Comparison of ENCODE assay signal across 13 cellular contexts in genomic region chr15:25852696-25853524, GRCh38. TPM values are rescaled to one million over a fixed set of nuclear protein-coding genes. Genes with fewer than 3 reads are reported as not detected.
A peak's percentile ranks its signal among the peaks of the same experiment; 100 is the strongest.
DNase-seq lines count a peak whose midpoint lies in the region; ATAC-seq, FAIRE-seq and TF ChIP-seq lines count a peak whose summit lies in the region.
"Had no signal": no experiment of that assay in that cellular context is flagged by ENCODE, and none has a peak within 500 bp of the region (broad histone marks: within the 10 kb centered on the region; RNA-seq: fewer than 3 reads in every experiment).

No MANE protein-coding gene starts in this region.

- intact Hi-C loops in kidney (cut with DNase I): no loop called here

- H3K9me3 ChIP-seq in BLaER1 (no peaks in the 10 kb centered on the region), GM23248 (ENCODE audit: low read depth) (no peaks in the 10 kb centered on the region), kidney (ENCODE audit: control insufficient read depth in 1 of 2, low read length in 2 of 2) (no peaks in the 10 kb centered on the region)

- H3K79me2 ChIP-seq in GM23248 (ENCODE audit: insufficient read depth): peaks cover 92% of the 10 kb centered on the region

- no peak overlapping the region for H2AFZ ChIP-seq in GM23248

- peak overlapping the region; percentile 37; the same call in 1 of the 2 replicates for H3K4me3 ChIP-seq in BLaER1
- no peak overlapping the region for H3K4me3 ChIP-seq in GM23248
- H3K4me3 ChIP-seq in kidney (ENCODE audit: low read length in 2 of 2): no peak overlapping the region

- WGBS in GM23248 (ENCODE audit: low coverage in 1 of 2, low lambda C conversion rate in 2 of 2, missing lambda C conversion rate in 2 of 2), 2 experiments: 33 to 35% methylated on average over 4 of the region's 4 CpGs

- in situ Hi-C loops in GM23248 (cut with MboI): no loop called here

- peaks cover 78% of the 10 kb centered on the region for H3K4me1 ChIP-seq in BLaER1
- peaks cover 53% of the 10 kb centered on the region for H3K4me1 ChIP-seq in GM23248 (ENCODE audit: insufficient read depth)
- peaks cover 0 to 9% of the 10 kb centered on the region in 2 donors for H3K4me1 ChIP-seq in kidney (ENCODE audit: control insufficient read depth in 1 of 2, insufficient read depth in 1 of 2, low read depth in 1 of 2, low read length in 2 of 2)
- H3K4me1 ChIP-seq: foreskin keratinocyte had no signal

- H3K4me1 Mint-ChIP-seq in activated naive CD8-positive, alpha-beta T cell treated with anti-CD3 and anti-CD28 coated beads for 36 hours: peaks cover 85% of the 10 kb centered on the region
- H3K4me1 Mint-ChIP-seq in naive B cell: peaks cover 41 to 58% (median 45%) of the 10 kb centered on the region in 3 donors

- H3K27ac ChIP-seq in BLaER1 (peak overlapping the region; percentile 32; the same call in 1 of the 2 replicates), GM23248 (peak overlapping the region; percentile 26), kidney (ENCODE audit: low read depth in 2 of 2, low read length in 2 of 2) (peak overlapping the region in 1 of 2 donors; percentile 28)
- H3K27ac ChIP-seq: foreskin keratinocyte had no signal

- peak overlapping the region; percentile 99 for H3K27ac Mint-ChIP-seq in activated naive CD8-positive, alpha-beta T cell treated with anti-CD3 and anti-CD28 coated beads for 36 hours
- H3K27ac Mint-ChIP-seq in naive B cell: peak overlapping the region in 3 of 6 donors; percentile 3 to 85 (median 67)

- no peak for DNase-seq in GM23248
- no peak for DNase-seq in activated naive CD8-positive, alpha-beta T cell treated with anti-CD3 and anti-CD28 coated beads for 36 hours
- no peak for DNase-seq in naive B cell
- DNase-seq in dermis blood vessel endothelial cell: no peak
- DNase-seq in activated gamma-delta T cell treated with Interleukin-2 at 50 U/mL for 16 hours: no peak
- no peak for DNase-seq in kidney
- DNase-seq: COR-L47; foreskin keratinocyte; NCI-H1048; stimulated activated CD4-positive, alpha-beta T cell treated with anti-CD3 and anti-CD28 coated beads, Interleukin-4, amount 100 ng/mL, for 4 hours had no signal

- peaks cover 9% of the 10 kb centered on the region for H3K9me3 Mint-ChIP-seq in activated naive CD8-positive, alpha-beta T cell treated with anti-CD3 and anti-CD28 coated beads for 36 hours
- H3K9me3 Mint-ChIP-seq in naive B cell: peaks cover 0 to 1% (median 0%) of the 10 kb centered on the region in 7 donors

- no peak for TF ChIP-seq CTCF in kidney (IDR thresholded peaks at IDR 0.05; ENCODE audit: borderline replicate concordance, extremely low read depth, insufficient read depth)

- H3K9ac ChIP-seq in BLaER1: no peak overlapping the region
- peak overlapping the region; percentile 28 for H3K9ac ChIP-seq in GM23248
- no peak overlapping the region for H3K9ac ChIP-seq in kidney (ENCODE audit: low read length in 2 of 2)

- peak overlapping the region; percentile 33 for H3K4me3 Mint-ChIP-seq in activated naive CD8-positive, alpha-beta T cell treated with anti-CD3 and anti-CD28 coated beads for 36 hours
- H3K4me3 Mint-ChIP-seq in naive B cell: peak overlapping the region; percentile 21 to 83 (median 64)

- FAIRE-seq in kidney (lab: Jason Lieb, UNC): no peak

- H3K36me3 ChIP-seq in BLaER1 (peaks cover 14% of the 10 kb centered on the region), GM23248 (ENCODE audit: low read depth) (peaks cover 8% of the 10 kb centered on the region; the same call in 1 of the 2 replicates), kidney (ENCODE audit: control insufficient read depth in 1 of 2, insufficient read depth in 2 of 2, low read length in 2 of 2) (no peaks in the 10 kb centered on the region)

- H3K36me3 Mint-ChIP-seq in activated naive CD8-positive, alpha-beta T cell treated with anti-CD3 and anti-CD28 coated beads for 36 hours: peaks cover 58% of the 10 kb centered on the region
- H3K36me3 Mint-ChIP-seq in naive B cell: no peaks in the 10 kb centered on the region

- no peaks in the 10 kb centered on the region for H3K9me2 ChIP-seq in GM23248 (ENCODE audit: insufficient read depth)

- peak overlapping the region; percentile 88 for H3K4me2 ChIP-seq in BLaER1
- H3K4me2 ChIP-seq in GM23248 (ENCODE audit: unreplicated experiment): no peak overlapping the region

- peaks cover 34% of the 10 kb centered on the region for H4K20me1 ChIP-seq in BLaER1
- H4K20me1 ChIP-seq in GM23248 (ENCODE audit: insufficient read depth): no peaks in the 10 kb centered on the region

- H3K27me3 ChIP-seq in BLaER1: no peaks in the 10 kb centered on the region
- no peaks in the 10 kb centered on the region for H3K27me3 ChIP-seq in GM23248 (replicated peaks; ENCODE audit: insufficient read depth)
- H3K27me3 ChIP-seq: foreskin keratinocyte had no signal

- no peaks in the 10 kb centered on the region for H3K27me3 Mint-ChIP-seq in activated naive CD8-positive, alpha-beta T cell treated with anti-CD3 and anti-CD28 coated beads for 36 hours
- peaks cover 7 to 13% (median 10%) of the 10 kb centered on the region in 3 donors for H3K27me3 Mint-ChIP-seq in naive B cell

- no peak for ATAC-seq in naive B cell (ENCODE audit: low read depth in 2 of 2)
- no peak for ATAC-seq in HG03045 (IDR thresholded peaks at IDR 0.05; ENCODE audit: unreplicated experiment)
- ATAC-seq: foreskin keratinocyte, left lobe of liver had no signal

- H3F3A ChIP-seq in GM23248 (ENCODE audit: insufficient read depth): peaks cover 29% of the 10 kb centered on the region

RNA-seq across cellular contexts. Expression of gene ATP10A, which starts 10.2 kb away (rescaled TPM):
- total RNA-seq in GM23248 (2014; rRNA removed; shearing (Covaris generic)): 64.1 and 73.1 TPM in 2 replicates
- polyA plus RNA-seq in GM23248 (2016; fragmentation: Nextera tagmentation; extraction: Ambion mirVana) (20.4 and 22.2 TPM in 2 replicates), naive B cell (ENCODE audit: low read depth in 6 of 6) (under 1 TPM in 2 of 6 donors, not detected in 4; 0.14 to 0.15 TPM), kidney (ENCODE audit: insufficient read depth, low read depth, low replicate concordance) (4.0 TPM)
- total RNA-seq in activated naive CD8-positive, alpha-beta T cell treated with anti-CD3 and anti-CD28 coated beads for 36 hours: 10 to 100 TPM; 23.9 to 26.8 TPM
- total RNA-seq in dermis blood vessel endothelial cell (0.05 and 0.17 TPM in 2 replicates), kidney (6.8 TPM)
- total RNA-seq: foreskin keratinocyte had no signal
- polyA plus RNA-seq: foreskin keratinocyte had no signal
